ENCODE assay signal across 8 cellular contexts in the genomic region with DNA sequence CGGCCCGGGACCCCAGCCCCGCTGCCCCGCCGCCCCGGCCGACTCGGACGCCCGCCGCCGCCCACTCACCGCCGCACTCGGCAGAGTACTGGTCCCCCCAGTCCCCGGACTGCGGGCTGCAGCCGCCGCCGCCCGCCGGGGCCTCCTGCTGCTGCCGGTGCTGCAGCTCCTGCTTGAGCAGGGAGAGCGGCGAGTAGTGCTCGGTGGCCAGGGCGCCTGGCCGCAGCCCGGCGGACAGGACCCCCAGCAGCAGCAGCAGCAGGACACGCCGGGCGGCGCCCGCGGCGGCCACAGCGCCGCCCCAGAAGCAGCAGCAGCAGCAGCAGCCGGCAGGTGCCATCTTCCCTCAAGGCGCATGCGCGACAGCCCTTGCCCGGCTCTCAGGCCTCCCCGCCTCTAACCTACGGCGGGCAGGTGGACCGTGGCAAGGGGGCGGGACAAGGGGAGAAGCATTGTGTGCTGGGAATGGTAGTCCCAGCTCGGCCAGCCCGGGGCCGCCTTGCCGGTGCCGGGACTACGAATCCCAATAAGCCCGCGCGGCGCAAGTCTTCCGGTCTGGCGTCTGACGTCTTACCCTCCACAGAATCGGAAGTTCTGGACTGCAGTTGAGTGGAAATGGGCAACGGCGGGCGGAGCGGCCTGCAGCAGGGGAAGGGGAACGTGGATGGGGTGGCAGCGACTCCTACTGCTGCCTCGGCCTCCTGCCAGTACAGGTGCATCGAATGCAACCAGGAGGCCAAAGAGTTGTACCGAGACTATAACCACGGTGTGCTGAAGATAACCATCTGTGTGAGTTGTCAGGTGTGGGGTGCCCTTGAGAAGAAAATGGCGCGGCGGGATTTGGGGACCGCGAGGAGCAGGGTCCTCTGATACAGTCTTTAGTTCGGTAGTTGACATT. TPM values are rescaled to one million over a fixed set of nuclear protein-coding genes. Genes with fewer than 3 reads are reported as not detected.
DNase-seq lines count a peak whose midpoint lies in the region; ATAC-seq and TF ChIP-seq lines count a peak whose summit lies in the region.

A gene (plus strand): TSS at position 604 of the 898 bp plus-strand sequence. CDS start 12 bp downstream, at position 616.
A gene with protein sequence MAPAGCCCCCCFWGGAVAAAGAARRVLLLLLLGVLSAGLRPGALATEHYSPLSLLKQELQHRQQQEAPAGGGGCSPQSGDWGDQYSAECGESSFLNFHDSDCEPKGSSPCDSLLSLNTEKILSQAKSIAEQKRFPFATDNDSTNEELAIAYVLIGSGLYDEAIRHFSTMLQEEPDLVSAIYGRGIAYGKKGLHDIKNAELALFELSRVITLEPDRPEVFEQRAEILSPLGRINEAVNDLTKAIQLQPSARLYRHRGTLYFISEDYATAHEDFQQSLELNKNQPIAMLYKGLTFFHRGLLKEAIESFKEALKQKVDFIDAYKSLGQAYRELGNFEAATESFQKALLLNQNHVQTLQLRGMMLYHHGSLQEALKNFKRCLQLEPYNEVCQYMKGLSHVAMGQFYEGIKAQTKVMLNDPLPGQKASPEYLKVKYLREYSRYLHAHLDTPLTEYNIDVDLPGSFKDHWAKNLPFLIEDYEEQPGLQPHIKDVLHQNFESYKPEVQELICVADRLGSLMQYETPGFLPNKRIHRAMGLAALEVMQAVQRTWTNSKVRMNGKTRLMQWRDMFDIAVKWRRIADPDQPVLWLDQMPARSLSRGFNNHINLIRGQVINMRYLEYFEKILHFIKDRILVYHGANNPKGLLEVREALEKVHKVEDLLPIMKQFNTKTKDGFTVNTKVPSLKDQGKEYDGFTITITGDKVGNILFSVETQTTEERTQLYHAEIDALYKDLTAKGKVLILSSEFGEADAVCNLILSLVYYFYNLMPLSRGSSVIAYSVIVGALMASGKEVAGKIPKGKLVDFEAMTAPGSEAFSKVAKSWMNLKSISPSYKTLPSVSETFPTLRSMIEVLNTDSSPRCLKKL (minus strand): TSS at position 371 of the 898 bp plus-strand sequence. CDS start 31 bp downstream, at position 340.

- ATAC-seq in GM18499 (IDR thresholded peaks at IDR 0.05; ENCODE audit: insufficient read depth, unreplicated experiment) (peak; percentile 76), HG02943 (IDR thresholded peaks at IDR 0.05; ENCODE audit: low read depth, unreplicated experiment) (peak; percentile 90)

- intact Hi-C loops in left ventricle myocardium inferior (cut with micrococcal nuclease): no loop called here
- intact Hi-C loops in prostate gland (cut with DNase I): no loop called here

- no peaks in the 10 kb centered on the region for H3K9me3 ChIP-seq in left ventricle myocardium inferior (replicated peaks)
- H3K9me3 ChIP-seq in prostate gland: no peaks in the 10 kb centered on the region

- TF ChIP-seq POLR2A in prostate gland (IDR thresholded peaks at IDR 0.05): peak; percentile 48

- H3K4me1 ChIP-seq in left ventricle myocardium inferior (peaks cover 37% of the 10 kb centered on the region), prostate gland (replicated peaks) (peaks cover 4% of the 10 kb centered on the region), urinary bladder (ENCODE audit: insufficient read depth) (peaks cover 2% of the 10 kb centered on the region)

- H3K4me3 ChIP-seq in left ventricle myocardium inferior: peak within 1 kb of the TSS; percentile 80
- H3K4me3 ChIP-seq in prostate gland: peak within 1 kb of the TSS; percentile 72 to 74
- peak within 1 kb of the TSS; percentile 91 for H3K4me3 ChIP-seq in urinary bladder (ENCODE audit: low read depth, low read length)

- H3K36me3 ChIP-seq in left ventricle myocardium inferior: peaks cover 19% of the 10 kb centered on the region
- no peaks in the 10 kb centered on the region for H3K36me3 ChIP-seq in prostate gland
- no peaks in the 10 kb centered on the region for H3K36me3 ChIP-seq in urinary bladder (ENCODE audit: insufficient read depth)

- peak within 1 kb of the TSS; percentile 53 for H3K27ac ChIP-seq in angular gyrus (ENCODE audit: low read depth, low read length)
- H3K27ac ChIP-seq in left ventricle myocardium inferior (replicated peaks): peak within 1 kb of the TSS; percentile 84
- peak within 1 kb of the TSS; percentile 45 to 52 for H3K27ac ChIP-seq in prostate gland
- H3K27ac ChIP-seq in urinary bladder (ENCODE audit: low read depth): no peak within 1 kb of the TSS

- H3K27me3 ChIP-seq in left ventricle myocardium inferior (ENCODE audit: low read depth) (no peaks in the 10 kb centered on the region), prostate gland (replicated peaks; ENCODE audit: insufficient read depth) (no peaks in the 10 kb centered on the region)

- 1% methylated on average over 39 of the region's 79 CpGs for WGBS in prostate gland
- under 1% methylated on average over 79 of the region's 79 CpGs for WGBS in urinary bladder

- DNase-seq in NCI-H187 (lab: John Stamatoyannopoulos, UW) (peak; percentile 84 to 94), T-helper 2 cell (peak; percentile 86 to 100 (median 96)), left ventricle myocardium inferior (peak; percentile 99), prostate gland (ENCODE audit: low spot score) (peak; percentile 98)

- TF ChIP-seq CTCF in left ventricle myocardium inferior (IDR thresholded peaks at IDR 0.05; ENCODE audit: borderline replicate concordance) (peak; percentile 45), prostate gland (IDR thresholded peaks at IDR 0.05) (peak; percentile 7 to 35 (median 30))

RNA-seq across cellular contexts. Expression of the first gene that starts in this region (rescaled TPM):
- total RNA-seq in left ventricle myocardium inferior: 19.3 TPM
- total RNA-seq in prostate gland: 10 to 100 TPM; 27.6 to 29.6 TPM
- 19.7 TPM for total RNA-seq in urinary bladder
- polyA plus RNA-seq in urinary bladder: 24.8 TPM

RNA-seq across cellular contexts. Expression of the second gene that starts in this region (rescaled TPM):
- total RNA-seq in left ventricle myocardium inferior: 6.7 TPM
- 10 to 100 TPM; 12.1 to 12.2 TPM for total RNA-seq in prostate gland
- 24.9 TPM for total RNA-seq in urinary bladder
- polyA plus RNA-seq in urinary bladder: 6.5 TPM
